1 cellular context compared by ENCODE assay signal in the genomic region with DNA sequence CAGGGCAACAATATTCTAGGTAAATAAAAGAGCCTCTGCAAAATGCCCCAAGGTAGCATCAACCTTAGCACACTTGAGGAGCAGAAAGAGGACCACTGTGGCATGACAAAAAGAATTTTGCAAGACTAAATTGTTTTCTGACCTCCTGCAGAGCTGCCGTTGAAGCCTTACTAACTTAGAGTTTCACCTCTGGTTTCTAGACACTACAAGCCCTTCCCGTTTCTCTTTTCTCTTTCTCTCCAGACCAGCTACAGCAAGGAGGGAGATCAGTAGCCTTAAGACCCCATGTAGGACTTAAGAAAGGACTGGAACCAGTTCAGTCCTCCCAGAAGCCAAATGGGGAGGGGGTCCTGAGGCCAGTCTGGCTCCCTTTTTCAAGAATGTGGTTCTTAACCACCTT.
TF ChIP-seq lines count a peak whose summit lies in the region.

No MANE protein-coding gene starts in this region.

TF ChIP-seq in WTC11, 78 proteins besides CTCF, POLR2A, EP300 and RAD21 (continued from another document):
- TF ChIP-seq, protein P1, sequence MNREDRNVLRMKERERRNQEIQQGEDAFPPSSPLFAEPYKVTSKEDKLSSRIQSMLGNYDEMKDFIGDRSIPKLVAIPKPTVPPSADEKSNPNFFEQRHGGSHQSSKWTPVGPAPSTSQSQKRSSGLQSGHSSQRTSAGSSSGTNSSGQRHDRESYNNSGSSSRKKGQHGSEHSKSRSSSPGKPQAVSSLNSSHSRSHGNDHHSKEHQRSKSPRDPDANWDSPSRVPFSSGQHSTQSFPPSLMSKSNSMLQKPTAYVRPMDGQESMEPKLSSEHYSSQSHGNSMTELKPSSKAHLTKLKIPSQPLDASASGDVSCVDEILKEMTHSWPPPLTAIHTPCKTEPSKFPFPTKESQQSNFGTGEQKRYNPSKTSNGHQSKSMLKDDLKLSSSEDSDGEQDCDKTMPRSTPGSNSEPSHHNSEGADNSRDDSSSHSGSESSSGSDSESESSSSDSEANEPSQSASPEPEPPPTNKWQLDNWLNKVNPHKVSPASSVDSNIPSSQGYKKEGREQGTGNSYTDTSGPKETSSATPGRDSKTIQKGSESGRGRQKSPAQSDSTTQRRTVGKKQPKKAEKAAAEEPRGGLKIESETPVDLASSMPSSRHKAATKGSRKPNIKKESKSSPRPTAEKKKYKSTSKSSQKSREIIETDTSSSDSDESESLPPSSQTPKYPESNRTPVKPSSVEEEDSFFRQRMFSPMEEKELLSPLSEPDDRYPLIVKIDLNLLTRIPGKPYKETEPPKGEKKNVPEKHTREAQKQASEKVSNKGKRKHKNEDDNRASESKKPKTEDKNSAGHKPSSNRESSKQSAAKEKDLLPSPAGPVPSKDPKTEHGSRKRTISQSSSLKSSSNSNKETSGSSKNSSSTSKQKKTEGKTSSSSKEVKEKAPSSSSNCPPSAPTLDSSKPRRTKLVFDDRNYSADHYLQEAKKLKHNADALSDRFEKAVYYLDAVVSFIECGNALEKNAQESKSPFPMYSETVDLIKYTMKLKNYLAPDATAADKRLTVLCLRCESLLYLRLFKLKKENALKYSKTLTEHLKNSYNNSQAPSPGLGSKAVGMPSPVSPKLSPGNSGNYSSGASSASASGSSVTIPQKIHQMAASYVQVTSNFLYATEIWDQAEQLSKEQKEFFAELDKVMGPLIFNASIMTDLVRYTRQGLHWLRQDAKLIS (CRISPR knock-in tag; IDR thresholded peaks at IDR 0.05; ENCODE audit: borderline replicate concordance), result no peak
- TF ChIP-seq GTF2I (CRISPR knock-in tag; conservative IDR thresholded peaks at IDR 0.05) (no peak), ZNF121 (CRISPR knock-in tag; IDR thresholded peaks at IDR 0.05) (no peak), TEAD1 (CRISPR knock-in tag; IDR thresholded peaks at IDR 0.05) (no peak), FOXP1 (CRISPR knock-in tag; IDR thresholded peaks at IDR 0.05; ENCODE audit: borderline replicate concordance) (no peak), OVOL2 (CRISPR knock-in tag; IDR thresholded peaks at IDR 0.05; ENCODE audit: borderline replicate concordance) (no peak), ZNF263 (CRISPR knock-in tag; IDR thresholded peaks at IDR 0.05; ENCODE audit: low read depth) (no peak), NR1H2 (CRISPR knock-in tag; IDR thresholded peaks at IDR 0.05) (no peak), RORB (CRISPR knock-in tag; IDR thresholded peaks at IDR 0.05) (no peak)
- TF ChIP-seq, protein P2, sequence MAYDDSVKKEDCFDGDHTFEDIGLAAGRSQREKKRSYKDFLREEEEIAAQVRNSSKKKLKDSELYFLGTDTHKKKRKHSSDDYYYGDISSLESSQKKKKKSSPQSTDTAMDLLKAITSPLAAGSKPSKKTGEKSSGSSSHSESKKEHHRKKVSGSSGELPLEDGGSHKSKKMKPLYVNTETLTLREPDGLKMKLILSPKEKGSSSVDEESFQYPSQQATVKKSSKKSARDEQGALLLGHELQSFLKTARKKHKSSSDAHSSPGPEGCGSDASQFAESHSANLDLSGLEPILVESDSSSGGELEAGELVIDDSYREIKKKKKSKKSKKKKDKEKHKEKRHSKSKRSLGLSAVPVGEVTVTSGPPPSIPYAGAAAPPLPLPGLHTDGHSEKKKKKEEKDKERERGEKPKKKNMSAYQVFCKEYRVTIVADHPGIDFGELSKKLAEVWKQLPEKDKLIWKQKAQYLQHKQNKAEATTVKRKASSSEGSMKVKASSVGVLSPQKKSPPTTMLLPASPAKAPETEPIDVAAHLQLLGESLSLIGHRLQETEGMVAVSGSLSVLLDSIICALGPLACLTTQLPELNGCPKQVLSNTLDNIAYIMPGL (CRISPR knock-in tag; IDR thresholded peaks at IDR 0.05), result no peak
- TF ChIP-seq, protein P3, sequence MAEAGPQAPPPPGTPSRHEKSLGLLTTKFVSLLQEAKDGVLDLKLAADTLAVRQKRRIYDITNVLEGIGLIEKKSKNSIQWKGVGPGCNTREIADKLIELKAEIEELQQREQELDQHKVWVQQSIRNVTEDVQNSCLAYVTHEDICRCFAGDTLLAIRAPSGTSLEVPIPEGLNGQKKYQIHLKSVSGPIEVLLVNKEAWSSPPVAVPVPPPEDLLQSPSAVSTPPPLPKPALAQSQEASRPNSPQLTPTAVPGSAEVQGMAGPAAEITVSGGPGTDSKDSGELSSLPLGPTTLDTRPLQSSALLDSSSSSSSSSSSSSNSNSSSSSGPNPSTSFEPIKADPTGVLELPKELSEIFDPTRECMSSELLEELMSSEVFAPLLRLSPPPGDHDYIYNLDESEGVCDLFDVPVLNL (CRISPR knock-in tag; IDR thresholded peaks at IDR 0.05; ENCODE audit: borderline replicate concordance, low read depth), result no peak
- TF ChIP-seq, protein P4, sequence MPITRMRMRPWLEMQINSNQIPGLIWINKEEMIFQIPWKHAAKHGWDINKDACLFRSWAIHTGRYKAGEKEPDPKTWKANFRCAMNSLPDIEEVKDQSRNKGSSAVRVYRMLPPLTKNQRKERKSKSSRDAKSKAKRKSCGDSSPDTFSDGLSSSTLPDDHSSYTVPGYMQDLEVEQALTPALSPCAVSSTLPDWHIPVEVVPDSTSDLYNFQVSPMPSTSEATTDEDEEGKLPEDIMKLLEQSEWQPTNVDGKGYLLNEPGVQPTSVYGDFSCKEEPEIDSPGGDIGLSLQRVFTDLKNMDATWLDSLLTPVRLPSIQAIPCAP (CRISPR knock-in tag; IDR thresholded peaks at IDR 0.05), result no peak
